ENCODE assay signal across 9 cellular contexts in genomic region chr5:98309785-98310566, GRCh38.
DNase-seq lines count a peak whose midpoint lies in the region; ATAC-seq, FAIRE-seq and TF ChIP-seq lines count a peak whose summit lies in the region.
"Had no signal": no experiment of that assay in that cellular context is flagged by ENCODE, and none has a peak within 500 bp of the region (broad histone marks: within the 10 kb centered on the region; RNA-seq: fewer than 3 reads in every experiment).

No MANE protein-coding gene starts in this region.

- no peak for FAIRE-seq in A549 (lab: Jason Lieb, UNC)

- ATAC-seq in A549 (peak; percentile 85 to 87), GM18502 (IDR thresholded peaks at IDR 0.05; ENCODE audit: poor library complexity, unreplicated experiment) (peak; percentile 89), HG02763 (IDR thresholded peaks at IDR 0.05; ENCODE audit: unreplicated experiment) (peak; percentile 84)

- H3K27ac ChIP-seq in A549 = peak overlapping the region in 1 of 2 experiments; percentile 60; a peak in 3 of 6 replicates
- no peak overlapping the region for H3K27ac ChIP-seq in colonic mucosa
- H3K27ac ChIP-seq: HL-60 had no signal

- peak overlapping the region; percentile 2 for H3K4me3 Mint-ChIP-seq in mesothelial cell of epicardium

- no peaks in the 10 kb centered on the region for H3K36me3 Mint-ChIP-seq in mesothelial cell of epicardium

- H3K4me1 ChIP-seq in A549 (no peaks in the 10 kb centered on the region), colonic mucosa (no peaks in the 10 kb centered on the region)

- intact Hi-C loops in colonic mucosa (cut with DNase I) = no loop called here

- POLR2A ChIA-PET in A549 (lab: Yijun Ruan, JAX) = no interaction called here

- DNase-seq in A549 (ENCODE audit: low read depth in 1 of 2, low spot score in 1 of 2) (peak; percentile 3 to 34), NCI-H460 (ENCODE audit: extremely low read depth, low read depth) (peak; percentile 62), brain pericyte (ENCODE audit: low read depth, low spot score) (peak; percentile 27), mesothelial cell of epicardium (ENCODE audit: low spot score in 2 of 2, unreplicated experiment in 2 of 2) (no peak), colonic mucosa (no peak)
- no peak for DNase-seq in stimulated activated naive CD4-positive, alpha-beta T cell treated with Interleukin-2 at 50 U/mL for 16 hours (lab: John Stamatoyannopoulos, UW)

- peaks cover 19% of the 10 kb centered on the region for H3K4me1 Mint-ChIP-seq in mesothelial cell of epicardium

- no peak for TF ChIP-seq CTCF in A549 (IDR thresholded peaks at IDR 0.05)
- TF ChIP-seq CTCF in mesothelial cell of epicardium (IDR thresholded peaks at IDR 0.05; ENCODE audit: unreplicated experiment) = no peak
- no peak for TF ChIP-seq CTCF in colonic mucosa (IDR thresholded peaks at IDR 0.05)

- 8% methylated on average over 7 of the region's 7 CpGs for WGBS in A549 (ENCODE audit: missing lambda C conversion rate)

- TF ChIP-seq RAD21 in A549 (conservative IDR thresholded peaks at IDR 0.05 in 1 of 2, IDR thresholded peaks at IDR 0.05 in 1 of 2) = no peak

- no peak for TF ChIP-seq EP300 in A549 (IDR thresholded peaks at IDR 0.05)

- H3K9me3 ChIP-seq in A549 = no peaks in the 10 kb centered on the region
- H3K9me3 ChIP-seq in colonic mucosa = no peaks in the 10 kb centered on the region

- H3K36me3 ChIP-seq in colonic mucosa = no peaks in the 10 kb centered on the region

- no peaks in the 10 kb centered on the region for H3K27me3 Mint-ChIP-seq in mesothelial cell of epicardium (ENCODE audit: low read depth)

- no peaks in the 10 kb centered on the region for H3K9me3 Mint-ChIP-seq in mesothelial cell of epicardium

- no peak overlapping the region for H3K9ac ChIP-seq in colonic mucosa (ENCODE audit: low read depth in 2 of 2, low read length in 2 of 2)

- H3K27ac Mint-ChIP-seq in mesothelial cell of epicardium = no peak overlapping the region

- no peaks in the 10 kb centered on the region for H3K27me3 ChIP-seq in colonic mucosa

- TF ChIP-seq POLR2A in A549 (IDR thresholded peaks at IDR 0.05; ENCODE audit: low read length) = no peak

- H3K4me3 ChIP-seq in A549 (no peak overlapping the region), colonic mucosa (no peak overlapping the region)

- H3K4me2 ChIP-seq in A549 = peak overlapping the region; percentile 58

- CTCF ChIA-PET in A549 (lab: Yijun Ruan, JAX) = interaction anchor here (0.6 kb wide), 1 partner anchor 40 kb away, joined by 5 read pairs; no protein-coding TSS in a partner anchor

TF ChIP-seq in A549, 52 proteins besides CTCF, POLR2A, EP300 and RAD21:
- TF ChIP-seq HOXA7 (CRISPR knock-in tag; IDR thresholded peaks at IDR 0.05) (no peak), NFE2L2 (conservative IDR thresholded peaks at IDR 0.05; ENCODE audit: low read length) (peak; percentile 43), JUNB (IDR thresholded peaks at IDR 0.05) (no peak), MAX (IDR thresholded peaks at IDR 0.05) (no peak)
TF ChIP-seq in A549: peak in this region for 1.

Comparison
In these comparisons a context has a peak if more than half of its experiments do, and no peak if none do; other contexts are left out.
1. DNase-seq: peak in A549 (2 of 2), NCI-H460 (single experiment) and brain pericyte (single experiment); none in mesothelial cell of epicardium (0 of 2), stimulated activated naive CD4-positive, alpha-beta T cell treated with Interleukin-2 at 50 U/mL for 16 hours (single experiment) and colonic mucosa (single experiment).
2. Peak in every context shown above with its lines, with median percentiles within 50 percentile points of each other: ATAC-seq.